9 cellular contexts compared by ENCODE assay signal in the genomic region with DNA sequence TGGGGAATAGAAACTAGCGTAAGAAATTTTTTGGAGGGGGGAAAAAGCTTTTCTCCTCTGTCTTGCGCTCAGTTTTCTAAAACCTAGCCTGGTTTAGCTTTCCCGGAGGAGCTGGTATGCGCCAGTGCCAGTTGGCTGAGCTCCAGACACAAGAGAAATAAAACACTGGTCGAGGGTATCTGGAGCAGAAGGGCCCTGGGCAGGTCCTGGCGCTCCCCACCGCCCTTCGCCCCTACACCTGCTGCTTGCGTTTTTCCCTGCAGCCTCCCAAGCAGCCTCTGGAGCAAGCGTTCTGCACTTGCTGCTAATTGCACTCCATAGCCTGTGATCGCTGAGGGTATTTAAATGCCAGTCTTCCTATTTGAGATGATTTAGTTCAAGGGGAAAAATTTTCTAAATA. TPM values are rescaled to one million over a fixed set of nuclear protein-coding genes. Genes with fewer than 3 reads are reported as not detected.
DNase-seq lines count a peak whose midpoint lies in the region; ATAC-seq and TF ChIP-seq lines count a peak whose summit lies in the region.
"Had no signal": no experiment of that assay in that cellular context is flagged by ENCODE, and none has a peak within 500 bp of the region (broad histone marks: within the 10 kb centered on the region; RNA-seq: fewer than 3 reads in every experiment).

No MANE protein-coding gene starts in this region.

- H3K9ac ChIP-seq in HCT116 (ENCODE audit: low read length) (peak overlapping the region; percentile 94), SK-N-SH (no peak overlapping the region)

- H3K9me3 ChIP-seq in HCT116 (ENCODE audit: control insufficient read depth in 1 of 2, insufficient read depth in 1 of 2, low read depth in 1 of 2, low read length in 2 of 2) (no peaks in the 10 kb centered on the region), SK-N-SH (no peaks in the 10 kb centered on the region), heart right ventricle (no peaks in the 10 kb centered on the region), sigmoid colon (no peaks in the 10 kb centered on the region)

- H3K4me1 ChIP-seq in HCT116 (ENCODE audit: control insufficient read depth in 1 of 2, insufficient read depth in 2 of 2, low read length in 2 of 2) (peaks cover 59 to 91% of the 10 kb centered on the region in 2 experiments), SK-N-SH (ENCODE audit: control insufficient read depth in 1 of 2, insufficient read depth in 2 of 2, low read depth in 1 of 2, low read length in 1 of 2) (no peaks in the 10 kb centered on the region; a peak in 1 of 4 replicates), heart right ventricle (peaks cover 0 to 16% (median 7%) of the 10 kb centered on the region in 9 donors), sigmoid colon (peaks cover 0 to 21% (median 11%) of the 10 kb centered on the region in 4 donors)

- WGBS in SK-N-SH (ENCODE audit: low lambda C conversion rate): 4% methylated on average over 11 of the region's 11 CpGs
- WGBS in heart right ventricle, 2 donors: 9 to 12% methylated on average over 11 of the region's 11 CpGs
- 5 to 35% methylated on average over 11 of the region's 11 CpGs for WGBS in sigmoid colon, 2 donors

- RAD21 ChIA-PET in HCT116 (lab: Charles Lee; ENCODE audit: low non-redundant PET in 1 of 2, low total read pairs in 2 of 2, uncharacterized antibody in 2 of 2, unreplicated experiment in 2 of 2): interaction anchor here in 1 of 2 experiments (0.7 to 1.6 kb wide), 3 partner anchors 45 to 257 kb away, joined by 3 to 4 read pairs (median 3); no protein-coding TSS in a partner anchor

- TF ChIP-seq EP300 in SK-N-SH (IDR thresholded peaks at IDR 0.05; ENCODE audit: borderline replicate concordance in 1 of 2, low read depth in 1 of 2, low read length in 1 of 2) (no peak), sigmoid colon (IDR thresholded peaks at IDR 0.05) (no peak)

- TF ChIP-seq POLR2A in HCT116 (IDR thresholded peaks at IDR 0.05; ENCODE audit: borderline replicate concordance, extremely low read depth, insufficient read depth, insufficient read length) (no peak), sigmoid colon (IDR thresholded peaks at IDR 0.05) (no peak)

- H3K79me2 ChIP-seq in HCT116 (ENCODE audit: insufficient read depth, low read length) (peaks cover 96% of the 10 kb centered on the region), SK-N-SH (ENCODE audit: insufficient read depth) (no peaks in the 10 kb centered on the region)

- H3K4me2 ChIP-seq in HCT116 (ENCODE audit: low read length): peak overlapping the region; percentile 84
- no peak overlapping the region for H3K4me2 ChIP-seq in SK-N-SH

- H3K27me3 ChIP-seq in HCT116 (ENCODE audit: insufficient read depth, low read length) (no peaks in the 10 kb centered on the region), SK-N-SH (ENCODE audit: insufficient read depth) (peaks cover 30% of the 10 kb centered on the region), heart right ventricle (peaks cover 5 to 59% (median 38%) of the 10 kb centered on the region in 7 donors), sigmoid colon (peaks cover 0 to 10% (median 0%) of the 10 kb centered on the region in 3 donors)

- TF ChIP-seq RAD21 in HCT116 (IDR thresholded peaks at IDR 0.05; ENCODE audit: low read depth) (no peak), SK-N-SH (IDR thresholded peaks at IDR 0.05; ENCODE audit: low read length) (no peak)

- H3K36me3 ChIP-seq in HCT116 (ENCODE audit: control insufficient read depth in 1 of 2, insufficient read depth in 2 of 2, low read length in 2 of 2) (peaks cover 7 to 40% of the 10 kb centered on the region in 2 experiments; a peak in 3 of 4 replicates), SK-N-SH (replicated peaks in 1 of 2; ENCODE audit: control insufficient read depth in 1 of 2, insufficient read depth in 2 of 2, low read length in 1 of 2) (no peaks in the 10 kb centered on the region), heart right ventricle (no peaks in the 10 kb centered on the region), sigmoid colon (no peaks in the 10 kb centered on the region)

- intact Hi-C loops in HCT116 (cut with micrococcal nuclease): loop anchor here (1.0 to 2.0 kb wide), 2 partner anchors 9 to 45 kb away; no protein-coding TSS in a partner anchor
- intact Hi-C loops in heart right ventricle (cut with DNase I): no loop called here
- intact Hi-C loops in sigmoid colon (cut with DNase I): no loop called here

- H4K20me1 ChIP-seq in HCT116 (ENCODE audit: insufficient read depth) (peaks cover 8% of the 10 kb centered on the region; the same call in 1 of the 2 replicates), SK-N-SH (ENCODE audit: insufficient read depth) (no peaks in the 10 kb centered on the region)

- TSS peak; percentile 50 for BruUV-seq in HCT116 (replicated peaks; lab: Mats Ljungman, UMichigan)

- TF ChIP-seq CTCF in HCT116 (IDR thresholded peaks at IDR 0.05 in 2 of 3, conservative IDR thresholded peaks at IDR 0.05 in 1 of 3; ENCODE audit: borderline replicate concordance in 1 of 3, insufficient read depth in 1 of 3, low read depth in 2 of 3, low read length in 2 of 3) (no peak), SK-N-SH (IDR thresholded peaks at IDR 0.05) (no peak), heart right ventricle (IDR thresholded peaks at IDR 0.05) (no peak), sigmoid colon (IDR thresholded peaks at IDR 0.05) (peak in 1 of 4 experiments; percentile 14)

- no peaks in the 10 kb centered on the region for H3F3A ChIP-seq in SK-N-SH (replicated peaks; ENCODE audit: insufficient read depth)

- no peak overlapping the region for H2AFZ ChIP-seq in HCT116 (ENCODE audit: low read depth, low read length, poor library complexity, severe bottlenecking)
- no peak overlapping the region for H2AFZ ChIP-seq in SK-N-SH (ENCODE audit: low read depth)

- DNase-seq in HCT116 (ENCODE audit: low read depth, low spot score) (no peak), SK-N-SH (peak; percentile 5), heart right ventricle (peak in 1 of 2 donors; percentile 14), sigmoid colon (peak; percentile 66), HuH-7.5 (ENCODE audit: low spot score) (no peak), NCI-H2196 (lab: John Stamatoyannopoulos, UW; ENCODE audit: unreplicated experiment) (no peak), HCEC 1CT (no peak)
- DNase-seq: activated naive CD4-positive, alpha-beta T cell treated with Interleukin-2 at 50 U/mL for 16 hours had no signal

- CTCF ChIA-PET in HCT116 (lab: Charles Lee) (interaction anchor here (0.7 to 0.8 kb wide), 2 partner anchors 165 to 177 kb away, joined by 4 read pairs; no protein-coding TSS in a partner anchor), SK-N-SH (lab: Yijun Ruan, JAX) (no interaction called here)

- ATAC-seq in HCT116: no peak
- ATAC-seq in heart right ventricle: peak in 2 of 8 donors; percentile 16 to 37
- ATAC-seq in HG02763 (IDR thresholded peaks at IDR 0.05; ENCODE audit: unreplicated experiment): no peak

- H3K27ac ChIP-seq in HCT116 (ENCODE audit: low read depth, low read length) (peak overlapping the region; percentile 94), SK-N-SH (ENCODE audit: low read depth in 2 of 2, low read length in 1 of 2) (no peak overlapping the region), heart right ventricle (peak overlapping the region in 1 of 10 donors; percentile 55), sigmoid colon (peak overlapping the region in 3 of 4 donors; percentile 66 to 85 (median 73))

- H3K4me3 ChIP-seq in HCT116 (replicated peaks in 1 of 2; ENCODE audit: low read depth in 1 of 2, low read length in 2 of 2) (peak overlapping the region; percentile 76 to 91), SK-N-SH (ENCODE audit: low read depth in 2 of 2, low read length in 1 of 2) (no peak overlapping the region), heart right ventricle (peak overlapping the region in 7 of 10 donors; percentile 13 to 50 (median 41)), sigmoid colon (peak overlapping the region; percentile 31 to 61 (median 44))

- H3K9me2 ChIP-seq in HCT116 (ENCODE audit: insufficient read depth) (no peaks in the 10 kb centered on the region), SK-N-SH (no peaks in the 10 kb centered on the region)

- POLR2A ChIA-PET in HCT116 (lab: Charles Lee) (interaction anchor here (1.3 to 3.7 kb wide), 7 partner anchors 44 to 300 kb away, joined by 4 to 28 read pairs (median 12); no protein-coding TSS in a partner anchor), SK-N-SH (lab: Yijun Ruan, JAX) (no interaction called here)

TF ChIP-seq in HCT116, 20 proteins besides CTCF, POLR2A, EP300 and RAD21:
- TF ChIP-seq CBX3 (IDR thresholded peaks at IDR 0.05; ENCODE audit: low read depth): no peak
- peak; percentile 79 for TF ChIP-seq POLR2AphosphoS5 (IDR thresholded peaks at IDR 0.05; ENCODE audit: low read depth, low read length)

TF ChIP-seq in SK-N-SH, 30 proteins besides CTCF, POLR2A, EP300 and RAD21 (continues in another document):
- no peak for TF ChIP-seq FOSL2 (IDR thresholded peaks at IDR 0.05; ENCODE audit: borderline replicate concordance, low read depth)
- no peak for TF ChIP-seq EZH2phosphoT487 (IDR thresholded peaks at IDR 0.05; ENCODE audit: borderline replicate concordance, low read depth)
- no peak for TF ChIP-seq MAX (IDR thresholded peaks at IDR 0.05; ENCODE audit: low read depth)
- TF ChIP-seq MEF2A (IDR thresholded peaks at IDR 0.05; ENCODE audit: borderline replicate concordance, low read depth): no peak
- TF ChIP-seq SIN3A (IDR thresholded peaks at IDR 0.05; ENCODE audit: borderline replicate concordance, low read depth, low read length): no peak

RNA-seq across cellular contexts. Expression of gene EREG, which starts 0.8 kb away (rescaled TPM):
- total RNA-seq in HCT116 (2021; ENCODE audit: unreplicated experiment): 498 TPM
- 167 and 184 TPM in 2 replicates for polyA plus RNA-seq in HCT116 (2012)
- polyA plus RNA-seq in SK-N-SH (2012; rRNA removed): not detected in 2 replicates
- polyA plus RNA-seq in SK-N-SH (2012; cell fraction: cytosol; rRNA removed): not detected in 2 replicates
- polyA plus RNA-seq in SK-N-SH (2012; cell fraction: nucleus; rRNA removed): not detected in 2 replicates
- total RNA-seq in heart right ventricle: 1 to 10 TPM in 1 of 10 donors, under 1 TPM in 7, not detected in 2; 0.06 to 4.0 (median 0.21) TPM
- polyA plus RNA-seq in heart right ventricle: under 1 TPM; 0.07 to 0.20 TPM
- total RNA-seq in sigmoid colon: 1 to 10 TPM in 3 of 4 donors, under 1 TPM in 1; 0.71 to 5.8 (median 3.0) TPM
- 1 to 10 TPM in 2 of 3 donors, under 1 TPM in 1; 0.92 to 3.2 (median 1.2) TPM for polyA plus RNA-seq in sigmoid colon

RNA-seq across cellular contexts. Expression of gene EPGN, which starts 57.5 kb away (rescaled TPM):
- total RNA-seq in HCT116 (2021; ENCODE audit: unreplicated experiment): 1.5 TPM
- polyA plus RNA-seq in HCT116 (2012): 0.47 and 0.75 TPM in 2 replicates
- polyA plus RNA-seq in SK-N-SH (2012; rRNA removed): 0.23 and 0.52 TPM in 2 replicates
- polyA plus RNA-seq in SK-N-SH (2012; cell fraction: cytosol; rRNA removed): 0.38 and 0.76 TPM in 2 replicates
- 0.09 and 0.20 TPM in 2 replicates for polyA plus RNA-seq in SK-N-SH (2012; cell fraction: nucleus; rRNA removed)
- total RNA-seq in heart right ventricle: 1 to 10 TPM in 1 of 10 donors, under 1 TPM in 1, not detected in 8; 0.66 to 8.4 TPM
- under 1 TPM in 1 of 2 donors, not detected in 1; 0.03 TPM for polyA plus RNA-seq in heart right ventricle
- not detected for total RNA-seq in sigmoid colon
- polyA plus RNA-seq in sigmoid colon: under 1 TPM in 1 of 3 donors, not detected in 2; 0.13 TPM

Comparison
In these comparisons a context has a peak if more than half of its experiments do, and no peak if none do; other contexts are left out.
1. DNase-seq: peak in SK-N-SH (single experiment) and sigmoid colon (single experiment); none in HCT116 (single experiment), HuH-7.5 (single experiment), NCI-H2196 (single experiment) and HCEC 1CT (single experiment).
2. H3K27ac ChIP-seq: peak in HCT116 (single experiment) and sigmoid colon (3 of 4); none in SK-N-SH (0 of 2).
3. H3K4me3 ChIP-seq: peak in HCT116 (2 of 2), heart right ventricle (7 of 10) and sigmoid colon (4 of 4); none in SK-N-SH (0 of 2).
4. RNA of gene EREG, which starts 0.8 kb away (total RNA-seq): 498 TPM in HCT116 (single experiment); 0.71 to 5.8 TPM in sigmoid colon and 0.06 to 4.0 TPM in heart right ventricle; every median in the first group is over 10 times any median in the second.
5. Of the 11 proteins assayed by ChIP-seq in both SK-N-SH and HCT116: peak only in SK-N-SH: none; only in HCT116: POLR2AphosphoS5; in both: none; in neither: 10.